In genomic region chr10:84521468-84521867, GRCh38 we compare ENCODE assay signal across 18 cellular contexts.
"Had no signal": no experiment of that assay in that cellular context is flagged by ENCODE, and none has a peak within 500 bp of the region (broad histone marks: within the 10 kb centered on the region; RNA-seq: fewer than 3 reads in every experiment).

No MANE protein-coding gene starts in this region.

- H3K4me1 ChIP-seq: esophagus muscularis mucosa, gastroesophageal sphincter, tibial artery had no signal

- H3K9me3 Mint-ChIP-seq: natural killer cell treated with Interleukin-12 subunit alpha and Interleukin-12 subunit beta and Interleukin-15 and Interleukin-18, amount 100 ng/mL, for 72 hours had no signal

- H3K36me3 Mint-ChIP-seq: natural killer cell treated with Interleukin-12 subunit alpha and Interleukin-12 subunit beta and Interleukin-15 and Interleukin-18, amount 100 ng/mL, for 72 hours had no signal

- H3K27me3 Mint-ChIP-seq: effector memory CD8-positive, alpha-beta T cell; natural killer cell treated with Interleukin-12 subunit alpha and Interleukin-12 subunit beta and Interleukin-15 and Interleukin-18, amount 100 ng/mL, for 72 hours; progenitor cell of endocrine pancreas; stimulated activated naive CD8-positive, alpha-beta T cell treated with anti-CD3 and anti-CD28 coated beads, Interleukin-15, Interleukin-2, amounts not matched to agents 100 ng/mL and 50 ng/mL, for 24 hours had no signal

- ATAC-seq: effector memory CD8-positive, alpha-beta T cell; gastroesophageal sphincter; left lobe of liver; natural killer cell treated with Interleukin-12 subunit alpha and Interleukin-12 subunit beta and Interleukin-15 and Interleukin-18, amount 100 ng/mL, for 72 hours; pancreas; right cardiac atrium; stimulated activated effector memory CD8-positive, alpha-beta T cell treated with anti-CD3 and anti-CD28 coated beads, Interleukin-12 subunit alpha, Interleukin-12 subunit beta, amount 100 ng/mL, for 72 hours had no signal

- H3K4me3 ChIP-seq: esophagus muscularis mucosa, gastroesophageal sphincter, pancreas, tibial artery had no signal

- H3K27me3 ChIP-seq: esophagus muscularis mucosa, gastroesophageal sphincter, pancreas, tibial artery had no signal

- H3K27ac Mint-ChIP-seq: stimulated activated naive CD8-positive, alpha-beta T cell treated with anti-CD3 and anti-CD28 coated beads, Interleukin-15, Interleukin-2, amounts not matched to agents 100 ng/mL and 50 ng/mL, for 24 hours had no signal

- H3K9me3 ChIP-seq: pancreas had no signal

- DNase-seq: effector memory CD8-positive, alpha-beta T cell; glutamatergic neuron; islet precursor cell; midbrain; occipital lobe; pancreas; right cardiac atrium; stimulated activated CD4-positive, alpha-beta T cell treated with anti-CD3 and anti-CD28 coated beads, Interleukin-4, amount 100 ng/mL, for 1 hour; stimulated activated CD8-positive, alpha-beta memory T cell treated with anti-CD3 and anti-CD28 coated beads, Interleukin-4, amount 100 ng/mL, for 48 hours; tibial artery had no signal

- H3K36me3 ChIP-seq: esophagus muscularis mucosa, gastroesophageal sphincter, pancreas, tibial artery had no signal

- H3K27ac ChIP-seq: epithelial cell of prostate, esophagus muscularis mucosa, gastroesophageal sphincter, pancreas, tibial artery had no signal

- H3K4me3 Mint-ChIP-seq: effector memory CD8-positive, alpha-beta T cell; natural killer cell treated with Interleukin-12 subunit alpha and Interleukin-12 subunit beta and Interleukin-15 and Interleukin-18, amount 100 ng/mL, for 72 hours; stimulated activated effector memory CD8-positive, alpha-beta T cell treated with anti-CD3 and anti-CD28 coated beads, Interleukin-12 subunit alpha, Interleukin-12 subunit beta, amount 100 ng/mL, for 72 hours; stimulated activated naive CD8-positive, alpha-beta T cell treated with anti-CD3 and anti-CD28 coated beads, Interleukin-15, Interleukin-2, amounts not matched to agents 100 ng/mL and 50 ng/mL, for 24 hours had no signal

- FAIRE-seq: pancreas had no signal
